Comparison of ENCODE assay signal across 8 cellular contexts in genomic region chr4:163332526-163333405, GRCh38. TPM values are rescaled to one million over a fixed set of nuclear protein-coding genes. Genes with fewer than 3 reads are reported as not detected.
DNase-seq lines count a peak whose midpoint lies in the region; ATAC-seq and TF ChIP-seq lines count a peak whose summit lies in the region.

Gene NPY1R, minus strand, starts transcription at chr4:163332596. Its CDS starts 6,042 bp downstream, at chr4:163326554.

- H3K4me3 ChIP-seq in OCI-LY1 (ENCODE audit: low read depth, low read length, poor library complexity, severe bottlenecking): no peak within 1 kb of the TSS
- H3K4me3 ChIP-seq in ovary: peak within 1 kb of the TSS; percentile 47

- no peak for TF ChIP-seq POLR2A in ovary (IDR thresholded peaks at IDR 0.05)

- H3K9me2 ChIP-seq in OCI-LY1 (ENCODE audit: low read depth, low read length): no peaks in the 10 kb centered on the region

- H3K4me1 ChIP-seq in OCI-LY1 (ENCODE audit: insufficient read depth, low read length, severe bottlenecking): no peaks in the 10 kb centered on the region
- H3K4me1 ChIP-seq in ovary (ENCODE audit: insufficient read depth): peaks cover 8% of the 10 kb centered on the region

- H3K36me3 ChIP-seq in OCI-LY1 (ENCODE audit: insufficient read depth, low read length) (no peaks in the 10 kb centered on the region), ovary (no peaks in the 10 kb centered on the region)

- no peak within 1 kb of the TSS for H3K9ac ChIP-seq in OCI-LY1 (ENCODE audit: low read length)

- no peak for TF ChIP-seq EP300 in ovary (IDR thresholded peaks at IDR 0.05)

- H3K4me2 ChIP-seq in OCI-LY1 (ENCODE audit: low read length): no peak within 1 kb of the TSS

- H3K27me3 ChIP-seq in OCI-LY1 (ENCODE audit: insufficient read depth, low read length) (no peaks in the 10 kb centered on the region), ovary (no peaks in the 10 kb centered on the region)

- peak; percentile 87 for ATAC-seq in GM19438 (IDR thresholded peaks at IDR 0.05; ENCODE audit: low read depth, unreplicated experiment)
- ATAC-seq in HG03460 (IDR thresholded peaks at IDR 0.05; ENCODE audit: unreplicated experiment): peak; percentile 77

- H2AFZ ChIP-seq in OCI-LY1 (ENCODE audit: low read length): no peak within 1 kb of the TSS

- WGBS in ovary, 3 donors: 2% methylated on average over 36 of the region's 36 CpGs

- H3K27ac ChIP-seq in OCI-LY1 (ENCODE audit: low read depth, low read length, poor library complexity, severe bottlenecking) (no peak within 1 kb of the TSS), ovary (no peak within 1 kb of the TSS)

- TF ChIP-seq CTCF in OCI-LY1 (IDR thresholded peaks at IDR 0.05; ENCODE audit: low read length) (peak; percentile 48), ovary (IDR thresholded peaks at IDR 0.05) (no peak)

- H4K20me1 ChIP-seq in OCI-LY1 (ENCODE audit: insufficient read depth, low read length): no peaks in the 10 kb centered on the region

- H3K9me3 ChIP-seq in OCI-LY1 (ENCODE audit: low read length) (no peaks in the 10 kb centered on the region), ovary (no peaks in the 10 kb centered on the region)

- H3F3A ChIP-seq in OCI-LY1 (ENCODE audit: insufficient read depth, low read length): no peaks in the 10 kb centered on the region

- intact Hi-C loops in cardiac septum (cut with DNase I): loop anchor here (2.0 to 10.0 kb wide), 3 partner anchors 228 to 836 kb away; no protein-coding TSS in a partner anchor
- intact Hi-C loops in ovary (cut with DNase I): loop anchor here in 1 of 4 donors (10.0 kb wide), 1 partner anchor 162 kb away; the partner anchor contains the start of gene TMA16

- DNase-seq in COR-L47 (lab: John Stamatoyannopoulos, UW): peak; percentile 25
- DNase-seq in amniotic epithelial cell (ENCODE audit: low read depth): peak; percentile 75
- peak; percentile 78 for DNase-seq in cardiac septum (ENCODE audit: low spot score)
- peak; percentile 18 to 61 (median 51) for DNase-seq in ovary
- DNase-seq in activated CD4-positive, CD25-positive, alpha-beta regulatory T cell treated with anti-CD3 and anti-CD28 coated beads, Interleukin-2, amount 50 U/mL, for 72 hours: no peak

- no peaks in the 10 kb centered on the region for H3K79me2 ChIP-seq in OCI-LY1 (ENCODE audit: insufficient read depth, low read length)

RNA-seq across cellular contexts. Expression of gene NPY1R, which starts in this region (rescaled TPM):
- total RNA-seq in cardiac septum: 1.6 TPM
- total RNA-seq in ovary: 10 to 100 TPM in 1 of 7 donors, 1 to 10 TPM in 6; 1.2 to 26.2 (median 1.8) TPM
- polyA plus RNA-seq in ovary: 10 to 100 TPM in 1 of 2 donors, 1 to 10 TPM in 1; 1.8 to 20.3 TPM
